ENCODE assay signal across 14 cellular contexts in the genomic region with DNA sequence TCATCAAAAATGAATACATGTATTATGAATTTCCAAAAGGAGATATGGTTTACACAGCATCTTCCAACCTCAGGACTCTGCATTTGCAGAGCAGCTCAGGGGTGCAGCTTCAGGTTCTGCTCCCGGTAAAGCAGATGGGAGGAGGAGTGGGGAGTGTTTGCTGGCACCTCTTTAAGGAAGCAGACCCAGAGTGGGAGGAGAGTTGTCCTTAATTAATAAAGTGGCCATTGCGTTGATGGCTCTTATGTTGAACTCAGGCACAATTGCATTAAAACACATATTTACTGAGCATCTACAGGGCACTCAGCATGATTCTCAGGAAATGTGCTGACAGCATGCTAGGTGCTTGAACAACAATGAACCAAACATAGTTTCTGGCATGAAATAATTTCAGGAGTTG.
DNase-seq lines count a peak whose midpoint lies in the region; ATAC-seq, FAIRE-seq and TF ChIP-seq lines count a peak whose summit lies in the region.
"Had no signal": no experiment of that assay in that cellular context is flagged by ENCODE, and none has a peak within 500 bp of the region (broad histone marks: within the 10 kb centered on the region; RNA-seq: fewer than 3 reads in every experiment).

No MANE protein-coding gene starts in this region.

- TF ChIP-seq EP300 in H1 (IDR thresholded peaks at IDR 0.05; ENCODE audit: borderline replicate concordance in 1 of 2, low read depth in 2 of 2, low read length in 2 of 2): no peak

- H3K4me3 Mint-ChIP-seq in natural killer cell: peak overlapping the region; percentile 51
- no peak overlapping the region for H3K4me3 Mint-ChIP-seq in natural killer cell treated with Interleukin-12 subunit alpha and Interleukin-12 subunit beta and Interleukin-15 and Interleukin-18, amount 100 ng/mL, for 72 hours
- no peak overlapping the region for H3K4me3 Mint-ChIP-seq in activated naive CD8-positive, alpha-beta T cell treated with anti-CD3 and anti-CD28 coated beads for 36 hours
- H3K4me3 Mint-ChIP-seq: CD4-positive, CD25-positive, alpha-beta regulatory T cell had no signal

- no peak overlapping the region for H4K8ac ChIP-seq in H1 (ENCODE audit: extremely low read depth, insufficient read depth, low read length)

- no peak for FAIRE-seq in H1 (lab: Jason Lieb, UNC)
- FAIRE-seq: H54 had no signal

- H4K5ac ChIP-seq in H1 (ENCODE audit: insufficient read length, low read depth, low read length): no peak overlapping the region

- H3K14ac ChIP-seq in H1 (ENCODE audit: insufficient read length): no peak overlapping the region

- H2AFZ ChIP-seq in H1 (ENCODE audit: low read length): no peak overlapping the region

- H3K9me3 ChIP-seq in H1 (ENCODE audit: insufficient read depth in 2 of 2, low read depth in 1 of 2, low read length in 1 of 2): no peaks in the 10 kb centered on the region
- H3K9me3 ChIP-seq in lung (ENCODE audit: control insufficient read depth in 2 of 2, insufficient read depth in 1 of 2, low read length in 1 of 2): peaks cover 0 to 2% of the 10 kb centered on the region in 2 donors

- no peak overlapping the region for H3K9ac ChIP-seq in H1 (replicated peaks in 1 of 4; ENCODE audit: extremely low read depth in 1 of 4, low read depth in 3 of 4, low read length in 3 of 4)
- H3K9ac ChIP-seq: BLaER1 treated with 17β-estradiol and CSF1 and Interleukin-3, amounts not matched to agents 10 nM and 100 nM had no signal

- no peak overlapping the region for H2BK5ac ChIP-seq in H1 (ENCODE audit: low read depth, low read length)

- H3K4me1 ChIP-seq in H1 (replicated peaks in 1 of 4; ENCODE audit: control insufficient read depth in 3 of 4, insufficient read depth in 4 of 4, low read length in 3 of 4) (peaks cover 0 to 4% (median under 1%) of the 10 kb centered on the region in 4 experiments; a peak in 3 of 7 replicates), lung (ENCODE audit: control insufficient read depth in 2 of 2, insufficient read depth in 2 of 2, low read length in 2 of 2) (peaks cover 1 to 2% of the 10 kb centered on the region in 2 donors)

- H2BK20ac ChIP-seq in H1 (ENCODE audit: low read length): no peak overlapping the region

- no peak overlapping the region for H3K4me3 ChIP-seq in H1 (ENCODE audit: extremely low read depth in 1 of 4, insufficient read depth in 2 of 4, low read depth in 3 of 4, low read length in 4 of 4)
- H3K4me3 ChIP-seq in lung: no peak overlapping the region
- H3K4me3 ChIP-seq: BLaER1 treated with 17β-estradiol and CSF1 and Interleukin-3, amounts not matched to agents 10 nM and 100 nM had no signal

- no peaks in the 10 kb centered on the region for H3K36me3 ChIP-seq in H1 (ENCODE audit: control insufficient read depth in 2 of 4, insufficient read depth in 4 of 4, low read length in 3 of 4)
- no peaks in the 10 kb centered on the region for H3K36me3 ChIP-seq in lung (ENCODE audit: control insufficient read depth in 2 of 2, insufficient read depth in 2 of 2, low read length in 2 of 2)
- H3K36me3 ChIP-seq: BLaER1 treated with 17β-estradiol and CSF1 and Interleukin-3, amounts not matched to agents 10 nM and 100 nM had no signal

- H2BK15ac ChIP-seq in H1 (ENCODE audit: low read length): no peak overlapping the region

- TF ChIP-seq CTCF in natural killer cell (IDR thresholded peaks at IDR 0.05): no peak
- no peak for TF ChIP-seq CTCF in H1 (IDR thresholded peaks at IDR 0.05; ENCODE audit: control extremely low read depth in 1 of 3, insufficient read depth in 1 of 3, low read depth in 1 of 3, low read length in 3 of 3)
- no peak for TF ChIP-seq CTCF in lung (IDR thresholded peaks at IDR 0.05; ENCODE audit: control extremely low read depth, extremely low read depth)

- no peaks in the 10 kb centered on the region for H3K79me2 ChIP-seq in H1 (ENCODE audit: control insufficient read depth in 1 of 2, insufficient read depth in 2 of 2, low read length in 2 of 2)

- no peak overlapping the region for H3K23ac ChIP-seq in H1 (ENCODE audit: insufficient read length)

- H3K27me3 ChIP-seq in H1 (replicated peaks in 1 of 4; ENCODE audit: control insufficient read depth in 3 of 4, extremely low read depth in 1 of 4, insufficient read depth in 3 of 4, low read length in 3 of 4) (peaks cover 1 to 18% (median 10%) of the 10 kb centered on the region in 4 experiments), lung (ENCODE audit: control insufficient read depth, insufficient read depth) (no peaks in the 10 kb centered on the region)
- H3K27me3 ChIP-seq: BLaER1 treated with 17β-estradiol and CSF1 and Interleukin-3, amounts not matched to agents 10 nM and 100 nM had no signal

- DNase-seq in natural killer cell: no peak
- DNase-seq in natural killer cell treated with Interleukin-12 subunit alpha and Interleukin-12 subunit beta and Interleukin-15 and Interleukin-18, amount 100 ng/mL, for 72 hours (ENCODE audit: low spot score): no peak
- DNase-seq in H1 (ENCODE audit: low read depth in 1 of 2, low spot score in 2 of 2): no peak
- no peak for DNase-seq in lung (ENCODE audit: low spot score)
- DNase-seq in NCI-H446 (lab: John Stamatoyannopoulos, UW): no peak
- DNase-seq in activated naive CD8-positive, alpha-beta T cell treated with anti-CD3 and anti-CD28 coated beads for 36 hours: no peak
- DNase-seq: ACHN; Calu3; CD4-positive, CD25-positive, alpha-beta regulatory T cell; DMS 273 treated with DMSO at 0.1 percent for 48 hours had no signal

- peak overlapping the region; percentile 18 to 27 for H3K27ac Mint-ChIP-seq in natural killer cell
- no peak overlapping the region for H3K27ac Mint-ChIP-seq in natural killer cell treated with Interleukin-12 subunit alpha and Interleukin-12 subunit beta and Interleukin-15 and Interleukin-18, amount 100 ng/mL, for 72 hours
- H3K27ac Mint-ChIP-seq in activated naive CD8-positive, alpha-beta T cell treated with anti-CD3 and anti-CD28 coated beads for 36 hours: no peak overlapping the region
- H3K27ac Mint-ChIP-seq: CD4-positive, CD25-positive, alpha-beta regulatory T cell had no signal

- no peak for TF ChIP-seq POLR2A in H1 (IDR thresholded peaks at IDR 0.05; ENCODE audit: control extremely low read depth in 1 of 2, low read depth in 2 of 2, low read length in 2 of 2)

- H4K91ac ChIP-seq in H1 (replicated peaks; ENCODE audit: insufficient read length, low read length): no peak overlapping the region

- intact Hi-C loops in natural killer cell (cut with micrococcal nuclease): no loop called here

- TF ChIP-seq RAD21 in H1 (IDR thresholded peaks at IDR 0.05 in 1 of 2, conservative IDR thresholded peaks at IDR 0.05 in 1 of 2; ENCODE audit: low read depth in 2 of 2, low read length in 2 of 2): no peak

- H3K56ac ChIP-seq in H1 (replicated peaks; ENCODE audit: insufficient read length, low read depth, low read length): no peak overlapping the region

- no peak overlapping the region for H3K4me2 ChIP-seq in H1 (ENCODE audit: insufficient read depth in 1 of 2, low read depth in 2 of 2, low read length in 2 of 2)
- H3K4me2 ChIP-seq: BLaER1 treated with 17β-estradiol and CSF1 and Interleukin-3, amounts not matched to agents 10 nM and 100 nM had no signal

- H4K20me1 ChIP-seq in H1 (replicated peaks in 1 of 2; ENCODE audit: control insufficient read depth in 1 of 2, insufficient read depth in 2 of 2, low read length in 2 of 2): no peaks in the 10 kb centered on the region
- H4K20me1 ChIP-seq: BLaER1 treated with 17β-estradiol and CSF1 and Interleukin-3, amounts not matched to agents 10 nM and 100 nM had no signal

- H3K4ac ChIP-seq in H1 (replicated peaks; ENCODE audit: insufficient read length, low read depth, low read length): no peak overlapping the region

- no peak overlapping the region for H2AK5ac ChIP-seq in H1 (ENCODE audit: low read depth, low read length)

- H3K9me3 Mint-ChIP-seq in natural killer cell: peaks cover 4% of the 10 kb centered on the region in 2 donors
- H3K9me3 Mint-ChIP-seq in natural killer cell treated with Interleukin-12 subunit alpha and Interleukin-12 subunit beta and Interleukin-15 and Interleukin-18, amount 100 ng/mL, for 72 hours: peaks cover 4% of the 10 kb centered on the region
- H3K9me3 Mint-ChIP-seq in activated naive CD8-positive, alpha-beta T cell treated with anti-CD3 and anti-CD28 coated beads for 36 hours: no peaks in the 10 kb centered on the region

- H3K79me1 ChIP-seq in H1 (ENCODE audit: low read depth, low read length): no peaks in the 10 kb centered on the region

- H2BK120ac ChIP-seq in H1 (replicated peaks; ENCODE audit: low read depth, low read length): no peak overlapping the region

- no peaks in the 10 kb centered on the region for H3K27me3 Mint-ChIP-seq in natural killer cell (ENCODE audit: low read depth in 2 of 2)
- no peaks in the 10 kb centered on the region for H3K27me3 Mint-ChIP-seq in natural killer cell treated with Interleukin-12 subunit alpha and Interleukin-12 subunit beta and Interleukin-15 and Interleukin-18, amount 100 ng/mL, for 72 hours
- H3K27me3 Mint-ChIP-seq in activated naive CD8-positive, alpha-beta T cell treated with anti-CD3 and anti-CD28 coated beads for 36 hours: peaks cover 4% of the 10 kb centered on the region

- H3K4me1 Mint-ChIP-seq in natural killer cell: peaks cover 22 to 41% of the 10 kb centered on the region in 2 donors
- peaks cover 7 to 24% of the 10 kb centered on the region in 2 donors for H3K4me1 Mint-ChIP-seq in natural killer cell treated with Interleukin-12 subunit alpha and Interleukin-12 subunit beta and Interleukin-15 and Interleukin-18, amount 100 ng/mL, for 72 hours (ENCODE audit: low read depth in 2 of 2)
- no peaks in the 10 kb centered on the region for H3K4me1 Mint-ChIP-seq in activated naive CD8-positive, alpha-beta T cell treated with anti-CD3 and anti-CD28 coated beads for 36 hours
- H3K4me1 Mint-ChIP-seq: CD4-positive, CD25-positive, alpha-beta regulatory T cell had no signal

- WGBS in H1 (ENCODE audit: extremely low coverage in 1 of 2, insufficient coverage in 1 of 2, insufficient read length in 1 of 2, insufficient replicate concordance in 2 of 2, low coverage in 1 of 2, low lambda C conversion rate in 2 of 2, missing lambda C conversion rate in 1 of 2), 2 experiments: 96% methylated on average over 2 of the region's 2 CpGs; no CpG with 5 or more reads in 1 of the 2 experiments
- WGBS in lung, 2 donors: 62 to 85% methylated on average over 2 of the region's 2 CpGs

- H3K27ac ChIP-seq in H1 (ENCODE audit: low read depth, low read length): no peak overlapping the region
- no peak overlapping the region for H3K27ac ChIP-seq in lung (ENCODE audit: low read depth in 1 of 2, low read length in 1 of 2)
- H3K27ac ChIP-seq: BLaER1 treated with 17β-estradiol and CSF1 and Interleukin-3, amounts not matched to agents 10 nM and 100 nM; HL-60 had no signal

- H3K18ac ChIP-seq in H1 (ENCODE audit: extremely low read depth, low read length): no peak overlapping the region

- 0 out of 2 replicates have a peak overlapping the region, but pooled peaks have one; percentile 39 for H2BK12ac ChIP-seq in H1 (ENCODE audit: low read depth, low read length)

- no peaks in the 10 kb centered on the region for H3K23me2 ChIP-seq in H1 (ENCODE audit: low read depth, low read length)

- CTCF ChIA-PET in H1 (lab: Charles Lee; ENCODE audit: partially characterized antibody): interaction anchor here (0.7 kb wide), 1 partner anchor 29 kb away, joined by 3 read pairs; no protein-coding TSS in a partner anchor

- no peak for ATAC-seq in natural killer cell
- no peak for ATAC-seq in natural killer cell treated with Interleukin-12 subunit alpha and Interleukin-12 subunit beta and Interleukin-15 and Interleukin-18, amount 100 ng/mL, for 72 hours
- peak; percentile 40 for ATAC-seq in lung (ENCODE audit: insufficient read depth, low FRiP score)
- no peak for ATAC-seq in GM19395 (IDR thresholded peaks at IDR 0.05; ENCODE audit: unreplicated experiment)

- no peaks in the 10 kb centered on the region for H3K36me3 Mint-ChIP-seq in natural killer cell
- H3K36me3 Mint-ChIP-seq in natural killer cell treated with Interleukin-12 subunit alpha and Interleukin-12 subunit beta and Interleukin-15 and Interleukin-18, amount 100 ng/mL, for 72 hours: peaks cover 6% of the 10 kb centered on the region
- no peaks in the 10 kb centered on the region for H3K36me3 Mint-ChIP-seq in activated naive CD8-positive, alpha-beta T cell treated with anti-CD3 and anti-CD28 coated beads for 36 hours
- H3K36me3 Mint-ChIP-seq: CD4-positive, CD25-positive, alpha-beta regulatory T cell had no signal

- POLR2A ChIA-PET in H1 (lab: Charles Lee; ENCODE audit: partially characterized antibody): interaction anchor here (0.7 kb wide), 1 partner anchor 15 kb away, joined by 4 read pairs; no protein-coding TSS in a partner anchor

Comparison
In these comparisons a context has a peak if more than half of its experiments do, and no peak if none do; other contexts are left out.
1. H3K27ac Mint-ChIP-seq: peak in natural killer cell (2 of 2); none in natural killer cell treated with Interleukin-12 subunit alpha and Interleukin-12 subunit beta and Interleukin-15 and Interleukin-18, amount 100 ng/mL, for 72 hours (0 of 2) and activated naive CD8-positive, alpha-beta T cell treated with anti-CD3 and anti-CD28 coated beads for 36 hours (single experiment).